In the genomic region with DNA sequence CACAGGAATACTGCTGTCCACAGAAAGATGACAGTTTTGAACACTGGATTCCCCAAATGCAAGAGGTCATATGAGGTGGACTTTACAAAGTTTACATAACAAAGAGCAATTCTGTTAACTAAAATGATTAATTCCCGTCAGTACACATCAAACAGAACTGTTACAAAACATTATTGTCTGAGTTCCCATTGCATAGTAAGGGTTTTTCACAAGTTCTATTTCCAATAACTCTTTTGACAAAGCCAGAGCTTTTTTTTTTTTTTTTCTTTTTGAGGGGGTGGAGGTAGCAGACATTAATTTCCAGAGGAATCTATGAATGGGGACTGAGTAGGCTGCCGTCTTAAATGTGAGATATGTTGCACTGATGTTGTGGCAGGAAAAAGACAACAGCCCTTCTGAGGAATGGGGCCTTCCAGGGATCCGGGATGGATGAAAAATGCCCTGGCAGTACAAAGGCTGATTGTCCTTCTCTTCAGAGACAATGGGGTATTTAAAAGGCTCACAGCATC, we compare ENCODE assay signal across 23 cellular contexts.
DNase-seq lines count a peak whose midpoint lies in the region; ATAC-seq, FAIRE-seq and TF ChIP-seq lines count a peak whose summit lies in the region.
"Had no signal": no experiment of that assay in that cellular context is flagged by ENCODE, and none has a peak within 500 bp of the region (broad histone marks: within the 10 kb centered on the region; RNA-seq: fewer than 3 reads in every experiment).

No MANE protein-coding gene starts in this region.

- no peaks in the 10 kb centered on the region for H3K36me3 Mint-ChIP-seq in astrocyte (ENCODE audit: low read depth, unreplicated experiment)
- H3K36me3 Mint-ChIP-seq in activated T-cell treated with anti-CD3 and anti-CD28 coated beads, Interleukin-2, amount 50 U/mL, for 24 hours (ENCODE audit: low read depth): no peaks in the 10 kb centered on the region
- H3K36me3 Mint-ChIP-seq: IgD-negative memory B cell had no signal

- H3K79me2 ChIP-seq in astrocyte (ENCODE audit: insufficient read depth, low read length): no peaks in the 10 kb centered on the region

- H2AFZ ChIP-seq in astrocyte (ENCODE audit: low read depth, low read length): no peak overlapping the region

- H3K27me3 ChIP-seq in astrocyte (ENCODE audit: insufficient read depth, low read length): peaks cover 3% of the 10 kb centered on the region
- H3K27me3 ChIP-seq: BLaER1 treated with 17β-estradiol and CSF1 and Interleukin-3, amounts not matched to agents 10 nM and 100 nM; gastroesophageal sphincter; right atrium auricular region; suprapubic skin had no signal

- H3K36me3 ChIP-seq in astrocyte (ENCODE audit: insufficient read depth, low read length): no peaks in the 10 kb centered on the region
- H3K36me3 ChIP-seq: BLaER1 treated with 17β-estradiol and CSF1 and Interleukin-3, amounts not matched to agents 10 nM and 100 nM; cardiac muscle cell; gastroesophageal sphincter; right atrium auricular region; suprapubic skin had no signal

- H3K27me3 Mint-ChIP-seq in astrocyte (ENCODE audit: low read depth, unreplicated experiment): peaks cover 5% of the 10 kb centered on the region
- peaks cover 5% of the 10 kb centered on the region for H3K27me3 Mint-ChIP-seq in activated T-cell treated with anti-CD3 and anti-CD28 coated beads, Interleukin-2, amount 50 U/mL, for 24 hours

- peaks cover 9% of the 10 kb centered on the region for H3K4me1 Mint-ChIP-seq in astrocyte (ENCODE audit: low read depth, unreplicated experiment)
- H3K4me1 Mint-ChIP-seq in activated T-cell treated with anti-CD3 and anti-CD28 coated beads, Interleukin-2, amount 50 U/mL, for 24 hours (ENCODE audit: low read depth): peaks cover 2% of the 10 kb centered on the region
- H3K4me1 Mint-ChIP-seq: IgD-negative memory B cell had no signal

- DNase-seq in C1 segment of cervical spinal cord (lab: John Stamatoyannopoulos, UW): peak in 10 of 14 donors; percentile 8 to 55 (median 39)
- no peak for DNase-seq in astrocyte (ENCODE audit: low read depth)
- peak in 28 of 51 donors; percentile 4 to 83 (median 38) for DNase-seq in hypothalamus (lab: John Stamatoyannopoulos, UW)
- peak in 43 of 56 donors; percentile 9 to 77 (median 51) for DNase-seq in nucleus accumbens (lab: John Stamatoyannopoulos, UW)
- no peak for DNase-seq in stimulated activated naive CD8-positive, alpha-beta T cell treated with anti-CD3 and anti-CD28 coated beads, Interleukin-15, Interleukin-2, amounts not matched to agents 100 U/mL and 50 U/mL, for 24 hours
- no peak for DNase-seq in activated T-cell treated with anti-CD3 and anti-CD28 coated beads, Interleukin-2, amount 50 U/mL, for 24 hours
- DNase-seq in Kasumi-1 (lab: John Stamatoyannopoulos, UW): no peak
- DNase-seq: activated CD4-positive, alpha-beta T cell treated with anti-CD3 and anti-CD28 coated beads for 48 hours; HFFc6; MM.1S; NCI-H1436; Right ventricle myocardium superior; stimulated activated CD8-positive, alpha-beta memory T cell treated with anti-CD3 and anti-CD28 coated beads, Interleukin-4, amount 100 ng/mL, for 48 hours had no signal

- H3K4me2 ChIP-seq in astrocyte (ENCODE audit: low read length): no peak overlapping the region
- H3K4me2 ChIP-seq: A549; BLaER1 treated with 17β-estradiol and CSF1 and Interleukin-3, amounts not matched to agents 10 nM and 100 nM had no signal

- no peaks in the 10 kb centered on the region for H3K4me1 ChIP-seq in astrocyte (ENCODE audit: insufficient read depth, low read length)
- H3K4me1 ChIP-seq: A549, right atrium auricular region, suprapubic skin had no signal

- H3K9me3 Mint-ChIP-seq in astrocyte (ENCODE audit: unreplicated experiment): no peaks in the 10 kb centered on the region
- H3K9me3 Mint-ChIP-seq in activated T-cell treated with anti-CD3 and anti-CD28 coated beads, Interleukin-2, amount 50 U/mL, for 24 hours: no peaks in the 10 kb centered on the region
- H3K9me3 Mint-ChIP-seq: HFFc6, IgD-negative memory B cell had no signal

- H3K4me3 Mint-ChIP-seq in astrocyte (ENCODE audit: unreplicated experiment): no peak overlapping the region
- H3K4me3 Mint-ChIP-seq in activated T-cell treated with anti-CD3 and anti-CD28 coated beads, Interleukin-2, amount 50 U/mL, for 24 hours: no peak overlapping the region
- H3K4me3 Mint-ChIP-seq: HFFc6, IgD-negative memory B cell had no signal

- H3K4me3 ChIP-seq in astrocyte (ENCODE audit: insufficient read depth, low read depth, low read length): no peak overlapping the region
- H3K4me3 ChIP-seq: A549; BLaER1 treated with 17β-estradiol and CSF1 and Interleukin-3, amounts not matched to agents 10 nM and 100 nM; cardiac muscle cell; gastroesophageal sphincter; right atrium auricular region; suprapubic skin had no signal

- FAIRE-seq in astrocyte (lab: Jason Lieb, UNC): no peak
- FAIRE-seq: A549, TTC549 had no signal

- TF ChIP-seq CTCF in astrocyte (IDR thresholded peaks at IDR 0.05; ENCODE audit: insufficient read depth, low read depth, low read length): no peak

- H3K27ac Mint-ChIP-seq in astrocyte (ENCODE audit: unreplicated experiment): peak overlapping the region; percentile 41
- H3K27ac Mint-ChIP-seq in activated T-cell treated with anti-CD3 and anti-CD28 coated beads, Interleukin-2, amount 50 U/mL, for 24 hours: no peak overlapping the region
- H3K27ac Mint-ChIP-seq: HFFc6, IgD-negative memory B cell had no signal

- H3K9me3 ChIP-seq in astrocyte (ENCODE audit: insufficient read depth, low read depth, low read length): no peaks in the 10 kb centered on the region
- H3K9me3 ChIP-seq: A549; BLaER1 treated with 17β-estradiol and CSF1 and Interleukin-3, amounts not matched to agents 10 nM and 100 nM; gastroesophageal sphincter; right atrium auricular region; suprapubic skin had no signal

- no peaks in the 10 kb centered on the region for H4K20me1 ChIP-seq in astrocyte (ENCODE audit: insufficient read depth, low read length)
- H4K20me1 ChIP-seq: BLaER1 treated with 17β-estradiol and CSF1 and Interleukin-3, amounts not matched to agents 10 nM and 100 nM had no signal

- no peak overlapping the region for H3K27ac ChIP-seq in astrocyte (ENCODE audit: low read depth, low read length)
- H3K27ac ChIP-seq: A549; BLaER1 treated with 17β-estradiol and CSF1 and Interleukin-3, amounts not matched to agents 10 nM and 100 nM; cardiac muscle cell; gastroesophageal sphincter; HL-60; right atrium auricular region; suprapubic skin had no signal

- no peak overlapping the region for H3K9ac ChIP-seq in astrocyte (ENCODE audit: low read length)
- H3K9ac ChIP-seq: BLaER1 treated with 17β-estradiol and CSF1 and Interleukin-3, amounts not matched to agents 10 nM and 100 nM had no signal

- ATAC-seq in HG02884 (IDR thresholded peaks at IDR 0.05; ENCODE audit: unreplicated experiment): no peak
- no peak for ATAC-seq in stimulated activated naive CD8-positive, alpha-beta T cell treated with anti-CD3 and anti-CD28 coated beads, Interleukin-15, Interleukin-2, amounts not matched to agents 100 U/mL and 50 U/mL, for 24 hours
- ATAC-seq: A549, gastroesophageal sphincter had no signal

Comparison
In these comparisons a context has a peak if more than half of its experiments do, and no peak if none do; other contexts are left out.
1. DNase-seq: peak in C1 segment of cervical spinal cord (10 of 14), hypothalamus (28 of 51) and nucleus accumbens (43 of 56); none in astrocyte (single experiment), stimulated activated naive CD8-positive, alpha-beta T cell treated with anti-CD3 and anti-CD28 coated beads, Interleukin-15, Interleukin-2, amounts not matched to agents 100 U/mL and 50 U/mL, for 24 hours (single experiment), activated T-cell treated with anti-CD3 and anti-CD28 coated beads, Interleukin-2, amount 50 U/mL, for 24 hours (single experiment) and Kasumi-1 (0 of 2).